Comparison of ENCODE assay signal across 1 cellular context in genomic region chr7:80078159-80078731, GRCh38.
TF ChIP-seq lines count a peak whose summit lies in the region.

No MANE protein-coding gene starts in this region.

TF ChIP-seq in H1, 55 proteins besides CTCF, POLR2A, EP300 and RAD21 (continued from another document):
- TF ChIP-seq HDAC6 (IDR thresholded peaks at IDR 0.05; ENCODE audit: low read depth, low read length) (no peak), PHF8 (conservative IDR thresholded peaks at IDR 0.05; ENCODE audit: low read depth, low read length) (no peak), POU5F1 (IDR thresholded peaks at IDR 0.05; ENCODE audit: low read depth, low read length) (no peak), CBX8 (IDR thresholded peaks at IDR 0.05; ENCODE audit: borderline replicate concordance, low read depth, low read length) (no peak), RXRA (IDR thresholded peaks at IDR 0.05; ENCODE audit: insufficient read depth, low read depth, low read length) (no peak), SP2 (IDR thresholded peaks at IDR 0.05; ENCODE audit: low read length) (no peak)
- TF ChIP-seq, protein P1, sequence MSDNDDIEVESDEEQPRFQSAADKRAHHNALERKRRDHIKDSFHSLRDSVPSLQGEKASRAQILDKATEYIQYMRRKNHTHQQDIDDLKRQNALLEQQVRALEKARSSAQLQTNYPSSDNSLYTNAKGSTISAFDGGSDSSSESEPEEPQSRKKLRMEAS (IDR thresholded peaks at IDR 0.05), result no peak
